ENCODE assay signal across 18 cellular contexts in genomic region chr2:195212586-195212985, GRCh38.
"Had no signal": no experiment of that assay in that cellular context is flagged by ENCODE, and none has a peak within 500 bp of the region (broad histone marks: within the 10 kb centered on the region; RNA-seq: fewer than 3 reads in every experiment).

No MANE protein-coding gene starts in this region.

- H3K4me3 Mint-ChIP-seq: activated CD4-positive, alpha-beta T cell treated with anti-CD3 and anti-CD28 coated beads, Interleukin-2, amount 10 ng/mL, durations not matched to agents 7 days and 5 days; activated naive CD8-positive, alpha-beta T cell treated with anti-CD3 and anti-CD28 coated beads for 36 hours; activated T-helper 1 cell treated with anti-CD3 and anti-CD28 coated beads, Interleukin-12 subunit alpha, Interleukin-12 subunit beta, Interleukin-2, Interleukin-4 antibody, amounts not matched to agents 30 ng/mL and 10 ng/mL and 1 ng/mL, durations not matched to agents 14 hours and 24 hours and 36 hours; central memory CD8-positive, alpha-beta T cell; memory B cell; natural killer cell treated with Interleukin-12 subunit alpha and Interleukin-12 subunit beta and Interleukin-15 and Interleukin-18, amount 100 ng/mL, for 72 hours; T-helper 2 cell treated with Interferon-gamma antibody and Interleukin-4, amounts not matched to agents 5 μg/mL and 100 μg/mL, for 36 hours had no signal

- H3K9me3 ChIP-seq: right lobe of liver, spleen, thoracic aorta, upper lobe of right lung had no signal

- ATAC-seq: foreskin keratinocyte; left ventricle myocardium superior; natural killer cell treated with Interleukin-12 subunit alpha and Interleukin-12 subunit beta and Interleukin-15 and Interleukin-18, amount 100 ng/mL, for 72 hours; right lobe of liver; upper lobe of right lung had no signal

- H3K36me3 Mint-ChIP-seq: activated naive CD8-positive, alpha-beta T cell treated with anti-CD3 and anti-CD28 coated beads for 36 hours; memory B cell; natural killer cell treated with Interleukin-12 subunit alpha and Interleukin-12 subunit beta and Interleukin-15 and Interleukin-18, amount 100 ng/mL, for 72 hours had no signal

- H3K27ac ChIP-seq: brain microvascular endothelial cell, foreskin keratinocyte, right lobe of liver, spleen, thoracic aorta, upper lobe of right lung had no signal

- H3K27me3 Mint-ChIP-seq: activated CD4-positive, alpha-beta T cell treated with anti-CD3 and anti-CD28 coated beads, Interleukin-2, amount 10 ng/mL, durations not matched to agents 7 days and 5 days; activated naive CD8-positive, alpha-beta T cell treated with anti-CD3 and anti-CD28 coated beads for 36 hours; memory B cell had no signal

- H3K4me3 ChIP-seq: right lobe of liver, spleen, thoracic aorta, upper lobe of right lung had no signal

- H3K36me3 ChIP-seq: brain microvascular endothelial cell, right lobe of liver, spleen, thoracic aorta, upper lobe of right lung had no signal

- H3K9me3 Mint-ChIP-seq: activated CD4-positive, alpha-beta T cell treated with anti-CD3 and anti-CD28 coated beads, Interleukin-2, amount 10 ng/mL, durations not matched to agents 7 days and 5 days; activated naive CD8-positive, alpha-beta T cell treated with anti-CD3 and anti-CD28 coated beads for 36 hours; activated T-helper 1 cell treated with anti-CD3 and anti-CD28 coated beads, Interleukin-12 subunit alpha, Interleukin-12 subunit beta, Interleukin-2, Interleukin-4 antibody, amounts not matched to agents 30 ng/mL and 10 ng/mL and 1 ng/mL, durations not matched to agents 14 hours and 24 hours and 36 hours; central memory CD8-positive, alpha-beta T cell; T-helper 2 cell treated with Interferon-gamma antibody and Interleukin-4, amounts not matched to agents 5 μg/mL and 100 μg/mL, for 36 hours had no signal

- H3K27me3 ChIP-seq: brain microvascular endothelial cell, foreskin keratinocyte, right lobe of liver, spleen, upper lobe of right lung had no signal

- DNase-seq: activated CD4-positive, alpha-beta T cell treated with anti-CD3 and anti-CD28 coated beads, Interleukin-2, amount 10 ng/mL, durations not matched to agents 7 days and 5 days; activated naive CD8-positive, alpha-beta T cell treated with anti-CD3 and anti-CD28 coated beads for 36 hours; amygdala; brain microvascular endothelial cell; cortex of kidney; effector CD8-positive, alpha-beta T cell; foreskin keratinocyte; kidney glomerular epithelial cell; left ventricle myocardium superior; right lobe of liver; spleen; upper lobe of right lung had no signal

- H3K27ac Mint-ChIP-seq: activated CD4-positive, alpha-beta T cell treated with anti-CD3 and anti-CD28 coated beads, Interleukin-2, amount 10 ng/mL, durations not matched to agents 7 days and 5 days; activated naive CD8-positive, alpha-beta T cell treated with anti-CD3 and anti-CD28 coated beads for 36 hours; activated T-helper 1 cell treated with anti-CD3 and anti-CD28 coated beads, Interleukin-12 subunit alpha, Interleukin-12 subunit beta, Interleukin-2, Interleukin-4 antibody, amounts not matched to agents 30 ng/mL and 10 ng/mL and 1 ng/mL, durations not matched to agents 14 hours and 24 hours and 36 hours; memory B cell; natural killer cell treated with Interleukin-12 subunit alpha and Interleukin-12 subunit beta and Interleukin-15 and Interleukin-18, amount 100 ng/mL, for 72 hours; T-helper 2 cell treated with Interferon-gamma antibody and Interleukin-4, amounts not matched to agents 5 μg/mL and 100 μg/mL, for 36 hours had no signal

- H3K4me1 Mint-ChIP-seq: activated CD4-positive, alpha-beta T cell treated with anti-CD3 and anti-CD28 coated beads, Interleukin-2, amount 10 ng/mL, durations not matched to agents 7 days and 5 days; activated naive CD8-positive, alpha-beta T cell treated with anti-CD3 and anti-CD28 coated beads for 36 hours; central memory CD8-positive, alpha-beta T cell; memory B cell had no signal

- H3K4me1 ChIP-seq: foreskin keratinocyte, right lobe of liver, spleen, upper lobe of right lung had no signal
